In genomic region chr14:103879570-103880333, GRCh38 we compare ENCODE assay signal across 2 cellular contexts.
TF ChIP-seq lines count a peak whose summit lies in the region.

No MANE protein-coding gene starts in this region.

TF ChIP-seq in SK-N-SH, 30 proteins besides CTCF, POLR2A, EP300 and RAD21:
- TF ChIP-seq USF1 (IDR thresholded peaks at IDR 0.05; ENCODE audit: borderline replicate concordance, low read depth): no peak

TF ChIP-seq in SK-N-SH treated with all-trans-retinoic acid at 6 μM for 48 hours, 23 proteins besides CTCF, POLR2A, EP300 and RAD21 (continued from another document):
- TF ChIP-seq ZNF565 (CRISPR knock-in tag; conservative IDR thresholded peaks at IDR 0.05; ENCODE audit: low read depth) (no peak), CREB5 (CRISPR knock-in tag; IDR thresholded peaks at IDR 0.05; ENCODE audit: low read depth) (no peak)
